Comparison of ENCODE assay signal across 30 cellular contexts in the genomic region with DNA sequence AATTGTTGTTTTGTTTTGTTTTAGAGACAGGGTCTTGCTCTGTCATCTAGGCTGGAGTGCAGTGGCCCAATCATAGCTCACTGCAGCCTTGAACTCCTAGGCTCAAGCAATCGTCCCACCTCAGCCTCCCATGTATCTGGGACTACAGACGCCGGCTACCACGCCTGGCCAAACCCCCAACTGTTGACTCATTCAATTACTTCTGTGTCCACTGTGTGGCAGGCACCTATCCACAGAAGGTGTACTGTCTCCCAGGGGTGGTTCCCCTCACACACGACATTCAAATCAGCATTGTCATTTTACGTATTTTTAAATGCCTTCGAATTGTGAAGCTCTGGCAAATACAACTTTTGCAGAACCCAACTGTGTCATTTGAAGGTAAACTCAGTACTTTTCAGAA.
"Had no signal": no experiment of that assay in that cellular context is flagged by ENCODE, and none has a peak within 500 bp of the region (broad histone marks: within the 10 kb centered on the region; RNA-seq: fewer than 3 reads in every experiment).

No MANE protein-coding gene starts in this region.

- H3K27ac Mint-ChIP-seq: activated CD4-positive, alpha-beta T cell treated with anti-CD3 and anti-CD28 coated beads, Interleukin-2, amount 10 ng/mL, durations not matched to agents 24 days and 14 days; activated CD8-positive, alpha-beta T cell treated with anti-CD3 and anti-CD28 coated beads for 36 hours; activated naive CD4-positive, alpha-beta T cell treated with anti-CD3 and anti-CD28 coated beads, Interleukin-2, amount 50 U/mL, for 72 hours; activated T-cell treated with anti-CD3 and anti-CD28 coated beads, Interleukin-2, amount 50 U/mL, for 72 hours; activated T-helper 17 cell treated with anti-CD3 and anti-CD28 coated beads, Interleukin-2, amount 50 U/mL, for 72 hours had no signal

- H3K4me3 Mint-ChIP-seq: activated CD4-positive, alpha-beta T cell treated with anti-CD3 and anti-CD28 coated beads, Interleukin-2, amount 10 ng/mL, durations not matched to agents 24 days and 14 days; activated CD8-positive, alpha-beta T cell treated with anti-CD3 and anti-CD28 coated beads for 36 hours; activated T-cell treated with anti-CD3 and anti-CD28 coated beads, Interleukin-2, amount 50 U/mL, for 72 hours; activated T-helper 17 cell treated with anti-CD3 and anti-CD28 coated beads, Interleukin-2, amount 50 U/mL, for 72 hours; brain had no signal

- H3K9me3 ChIP-seq: adrenal gland had no signal

- H3K36me3 Mint-ChIP-seq: activated naive CD4-positive, alpha-beta T cell treated with anti-CD3 and anti-CD28 coated beads, Interleukin-2, amount 50 U/mL, for 72 hours had no signal

- H3K36me3 ChIP-seq: adrenal gland, WERI-Rb-1 had no signal

- H3K27me3 ChIP-seq: adrenal gland had no signal

- H2AFZ ChIP-seq: PC-9 had no signal

- H3K9me3 Mint-ChIP-seq: activated CD4-positive, alpha-beta T cell treated with anti-CD3 and anti-CD28 coated beads, Interleukin-2, amount 10 ng/mL, durations not matched to agents 24 days and 14 days; activated CD8-positive, alpha-beta T cell treated with anti-CD3 and anti-CD28 coated beads for 36 hours; activated naive CD4-positive, alpha-beta T cell treated with anti-CD3 and anti-CD28 coated beads, Interleukin-2, amount 50 U/mL, for 72 hours; activated T-cell treated with anti-CD3 and anti-CD28 coated beads, Interleukin-2, amount 50 U/mL, for 72 hours; activated T-helper 17 cell treated with anti-CD3 and anti-CD28 coated beads, Interleukin-2, amount 50 U/mL, for 72 hours; brain had no signal

- H3K27ac ChIP-seq: adrenal gland, PC-9, WERI-Rb-1 had no signal

- H3K4me2 ChIP-seq: PC-9 had no signal

- H3K27me3 Mint-ChIP-seq: activated CD4-positive, alpha-beta T cell treated with anti-CD3 and anti-CD28 coated beads, Interleukin-2, amount 10 ng/mL, durations not matched to agents 24 days and 14 days; activated CD8-positive, alpha-beta T cell treated with anti-CD3 and anti-CD28 coated beads for 36 hours; activated T-helper 17 cell treated with anti-CD3 and anti-CD28 coated beads, Interleukin-2, amount 50 U/mL, for 72 hours; brain had no signal

- H3K4me3 ChIP-seq: adrenal gland, PC-9 had no signal

- DNase-seq: activated CD4-positive, alpha-beta T cell treated with anti-CD3 and anti-CD28 coated beads, Interleukin-2, amount 10 ng/mL, durations not matched to agents 24 days and 14 days; activated CD4-positive, alpha-beta T cell treated with anti-CD3 and anti-CD28 coated beads, Interleukin-2, amount 50 U/mL, for 4 hours; activated CD8-positive, alpha-beta T cell treated with anti-CD3 and anti-CD28 coated beads for 36 hours; activated gamma-delta T cell; activated naive CD4-positive, alpha-beta T cell treated with Interleukin-2 at 50 U/mL for 16 hours; activated T-cell treated with anti-CD3 and anti-CD28 coated beads, Interleukin-2, amount 50 U/mL, for 1 hour; activated T-cell treated with anti-CD3 and anti-CD28 coated beads, Interleukin-2, amount 50 U/mL, for 72 hours; adrenal gland; caudate nucleus; NCI-H1092 treated with DMSO at 0.1 percent for 48 hours; NCI-H1417; NCI-H146; NCI-H187; NCI-H2029 treated with DMSO at 0.1 percent for 48 hours; NCI-H2107; NCI-H2171; NCI-H510A; NCI-H748 treated with DMSO at 0.1 percent for 48 hours; NK-92 treated with Interleukin-12 subunit alpha and Interleukin-12 subunit beta, amount 100 ng/mL, for 24 hours; PC-9; Right ventricle myocardium superior; SW 1271; T-helper 1 cell; T-helper 2 cell; T1000; WERI-Rb-1 had no signal

- ATAC-seq: activated CD8-positive, alpha-beta T cell treated with anti-CD3 and anti-CD28 coated beads for 36 hours; activated naive CD4-positive, alpha-beta T cell treated with anti-CD3 and anti-CD28 coated beads, Interleukin-2, amount 50 U/mL, for 72 hours; activated T-cell treated with anti-CD3 and anti-CD28 coated beads, Interleukin-2, amount 50 U/mL, for 72 hours; activated T-helper 17 cell treated with anti-CD3 and anti-CD28 coated beads, Interleukin-2, amount 50 U/mL, for 72 hours had no signal

- H3K4me1 Mint-ChIP-seq: activated CD4-positive, alpha-beta T cell treated with anti-CD3 and anti-CD28 coated beads, Interleukin-2, amount 10 ng/mL, durations not matched to agents 24 days and 14 days; activated T-helper 17 cell treated with anti-CD3 and anti-CD28 coated beads, Interleukin-2, amount 50 U/mL, for 72 hours had no signal

- FAIRE-seq: bronchial epithelial cell had no signal
